ENCODE assay signal across 1 cellular context in the genomic region with DNA sequence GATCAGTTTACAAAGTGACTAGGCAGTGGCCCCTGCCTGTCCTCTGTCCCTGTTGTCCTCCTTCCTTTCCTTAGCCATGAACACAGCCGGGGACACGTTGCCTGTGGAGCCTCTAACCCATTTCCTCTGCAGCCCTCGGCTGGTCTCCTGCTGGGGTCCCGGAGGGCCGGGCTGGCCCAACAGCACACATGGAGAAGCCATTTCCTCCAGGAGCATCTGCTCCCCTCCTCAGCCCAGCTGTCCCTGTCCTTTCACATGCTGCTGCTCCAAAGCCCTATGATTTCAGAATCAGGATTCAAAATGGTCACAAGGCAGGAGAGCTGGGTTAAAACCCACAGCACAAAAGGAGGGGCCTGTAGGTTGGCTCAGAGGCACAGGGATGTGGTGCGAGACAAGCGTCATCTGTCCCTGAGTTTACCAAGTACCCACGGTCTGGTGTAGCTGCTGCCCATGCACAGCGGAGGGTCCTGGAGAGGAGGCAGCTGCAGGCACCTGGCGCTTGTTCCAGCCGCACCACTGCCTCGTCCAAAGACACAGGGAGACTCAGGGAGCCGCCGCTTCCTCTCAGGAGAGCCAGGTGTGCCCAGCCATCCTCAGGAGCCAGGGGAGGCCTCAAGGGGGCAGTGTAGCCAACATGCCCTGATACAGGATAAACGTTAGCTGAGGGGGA.
TF ChIP-seq lines count a peak whose summit lies in the region.

No MANE protein-coding gene starts in this region.

TF ChIP-seq in endothelial cell of umbilical vein, 7 proteins besides CTCF, POLR2A, EP300 and RAD21:
- TF ChIP-seq FOS (IDR thresholded peaks at IDR 0.05; ENCODE audit: borderline replicate concordance, insufficient read depth, low read length): no peak
- TF ChIP-seq EZH2 (IDR thresholded peaks at IDR 0.05; ENCODE audit: borderline replicate concordance, low read depth, low read length, severe bottlenecking): no peak
- no peak for TF ChIP-seq POLR2AphosphoS5 (IDR thresholded peaks at IDR 0.05; ENCODE audit: insufficient read depth, low read depth, low read length)
- no peak for TF ChIP-seq MAX (IDR thresholded peaks at IDR 0.05; ENCODE audit: insufficient read depth, insufficient read length)
- no peak for TF ChIP-seq MYC (IDR thresholded peaks at IDR 0.05; ENCODE audit: low read depth, low read length)
- no peak for TF ChIP-seq GATA2 (IDR thresholded peaks at IDR 0.05; ENCODE audit: insufficient read depth, insufficient read length, low read depth, low read length)
- TF ChIP-seq JUN (IDR thresholded peaks at IDR 0.05; ENCODE audit: borderline replicate concordance, insufficient read depth, insufficient read length, low read depth): no peak
